Comparison of ENCODE assay signal across 11 cellular contexts in genomic region chrY:20576460-20576859, GRCh38. TPM values are rescaled to one million over a fixed set of nuclear protein-coding genes. Genes with fewer than 3 reads are reported as not detected.
DNase-seq lines count a peak whose midpoint lies in the region; ATAC-seq and TF ChIP-seq lines count a peak whose summit lies in the region.
"Had no signal": no experiment of that assay in that cellular context is flagged by ENCODE, and none has a peak within 500 bp of the region (broad histone marks: within the 10 kb centered on the region; RNA-seq: fewer than 3 reads in every experiment).

No MANE protein-coding gene starts in this region.

- peak overlapping the region; percentile 94 for H3K27ac ChIP-seq in GM23338 (ENCODE audit: low read depth)
- no peak overlapping the region for H3K27ac ChIP-seq in mesenchymal stem cell (ENCODE audit: low read length, poor library complexity, severe bottlenecking)
- no peak overlapping the region for H3K27ac ChIP-seq in brain microvascular endothelial cell
- H3K27ac ChIP-seq: colonic mucosa had no signal

- H3K4me1 Mint-ChIP-seq in GM23338 (peaks cover 3% of the 10 kb centered on the region; the same call in 1 of the 3 replicates), Caco-2 (ENCODE audit: low read depth, unreplicated experiment) (no peaks in the 10 kb centered on the region)
- peaks cover 15% of the 10 kb centered on the region for H3K4me1 Mint-ChIP-seq in activated naive CD8-positive, alpha-beta T cell treated with anti-CD3 and anti-CD28 coated beads for 36 hours

- H4K8ac ChIP-seq in mesenchymal stem cell (ENCODE audit: low read length): no peak overlapping the region

- no peak overlapping the region for H2BK15ac ChIP-seq in mesenchymal stem cell (ENCODE audit: low read depth, poor library complexity, severe bottlenecking)

- H3K79me2 ChIP-seq in GM23338 (replicated peaks; ENCODE audit: insufficient read depth): peaks cover 30% of the 10 kb centered on the region

- 0 out of 3 replicates have a peak, but pooled peaks cover 6% of the 10 kb centered on the region for H3K36me3 Mint-ChIP-seq in GM23338 (ENCODE audit: low read depth)
- H3K36me3 Mint-ChIP-seq in activated naive CD8-positive, alpha-beta T cell treated with anti-CD3 and anti-CD28 coated beads for 36 hours: peaks cover 6% of the 10 kb centered on the region
- H3K36me3 Mint-ChIP-seq in Caco-2 (ENCODE audit: insufficient read depth, unreplicated experiment): no peaks in the 10 kb centered on the region

- H2AK5ac ChIP-seq in mesenchymal stem cell (ENCODE audit: low read length, severe bottlenecking): no peak overlapping the region

- H3K79me1 ChIP-seq in mesenchymal stem cell (replicated peaks; ENCODE audit: low read length, poor library complexity, severe bottlenecking): peaks cover 5% of the 10 kb centered on the region

- H3K23ac ChIP-seq in mesenchymal stem cell (ENCODE audit: low read length in 2 of 2): no peak overlapping the region

- DNase-seq in CD1c-positive myeloid dendritic cell (ENCODE audit: extremely low spot score) (peak; percentile 13), GM23338 (ENCODE audit: low spot score) (no peak), mesenchymal stem cell (peak; percentile 43), brain microvascular endothelial cell (no peak), Caco-2 (no peak), NCI-H226 (no peak)
- no peak for DNase-seq in activated naive CD8-positive, alpha-beta T cell treated with anti-CD3 and anti-CD28 coated beads for 36 hours
- DNase-seq: colonic mucosa, mucosa of descending colon, NCI-H774 had no signal

- TF ChIP-seq CTCF in GM23338 (conservative IDR thresholded peaks at IDR 0.05; ENCODE audit: low read depth in 2 of 2) (no peak), brain microvascular endothelial cell (IDR thresholded peaks at IDR 0.05; ENCODE audit: low read depth, low read length, missing control alignments) (no peak), Caco-2 (IDR thresholded peaks at IDR 0.05; ENCODE audit: insufficient read depth in 1 of 2, low read depth in 1 of 2, low read length in 1 of 2, severe bottlenecking in 1 of 2, unreplicated experiment in 1 of 2) (no peak)

- peak overlapping the region; percentile 90 for H3K4me3 Mint-ChIP-seq in GM23338
- H3K4me3 Mint-ChIP-seq in activated naive CD8-positive, alpha-beta T cell treated with anti-CD3 and anti-CD28 coated beads for 36 hours: peak overlapping the region; percentile 91
- no peak overlapping the region for H3K4me3 Mint-ChIP-seq in Caco-2 (ENCODE audit: unreplicated experiment)

- H3K36me3 ChIP-seq in GM23338 (ENCODE audit: insufficient read depth): no peaks in the 10 kb centered on the region
- no peaks in the 10 kb centered on the region for H3K36me3 ChIP-seq in mesenchymal stem cell (ENCODE audit: control insufficient read depth in 1 of 2, insufficient read depth in 2 of 2, low read depth in 1 of 2, low read length in 2 of 2)
- no peaks in the 10 kb centered on the region for H3K36me3 ChIP-seq in brain microvascular endothelial cell (replicated peaks)
- no peaks in the 10 kb centered on the region for H3K36me3 ChIP-seq in Caco-2 (ENCODE audit: control insufficient read depth, insufficient read depth, low read length)
- H3K36me3 ChIP-seq: colonic mucosa had no signal

- H3K4me1 ChIP-seq in GM23338 (ENCODE audit: insufficient read depth): no peaks in the 10 kb centered on the region
- no peaks in the 10 kb centered on the region for H3K4me1 ChIP-seq in mesenchymal stem cell (ENCODE audit: control insufficient read depth, insufficient read depth, low read depth, low read length)
- no peaks in the 10 kb centered on the region for H3K4me1 ChIP-seq in Caco-2
- H3K4me1 ChIP-seq: colonic mucosa had no signal

- H3K27ac Mint-ChIP-seq in GM23338: peak overlapping the region; percentile 97; the same call in 1 of the 2 replicates
- H3K27ac Mint-ChIP-seq in activated naive CD8-positive, alpha-beta T cell treated with anti-CD3 and anti-CD28 coated beads for 36 hours: peak overlapping the region; percentile 94
- H3K27ac Mint-ChIP-seq in Caco-2 (ENCODE audit: unreplicated experiment): no peak overlapping the region

- H3K9me3 ChIP-seq in mesenchymal stem cell (ENCODE audit: control insufficient read depth, low read length) (no peaks in the 10 kb centered on the region), Caco-2 (no peaks in the 10 kb centered on the region)
- H3K9me3 ChIP-seq: colonic mucosa, mucosa of descending colon had no signal

- peaks cover 6% of the 10 kb centered on the region for H3K9me3 Mint-ChIP-seq in GM23338
- no peaks in the 10 kb centered on the region for H3K9me3 Mint-ChIP-seq in activated naive CD8-positive, alpha-beta T cell treated with anti-CD3 and anti-CD28 coated beads for 36 hours
- no peaks in the 10 kb centered on the region for H3K9me3 Mint-ChIP-seq in Caco-2 (ENCODE audit: unreplicated experiment)

- no peak for ATAC-seq in GM23338
- ATAC-seq in HG02610 (IDR thresholded peaks at IDR 0.05; ENCODE audit: unreplicated experiment): no peak
- ATAC-seq: mucosa of descending colon had no signal

- no peaks in the 10 kb centered on the region for H3K27me3 ChIP-seq in GM23338 (ENCODE audit: insufficient read depth)
- H3K27me3 ChIP-seq in mesenchymal stem cell (ENCODE audit: control insufficient read depth in 1 of 2, insufficient read depth in 1 of 2, low read length in 2 of 2): no peaks in the 10 kb centered on the region
- H3K27me3 ChIP-seq in brain microvascular endothelial cell (replicated peaks): no peaks in the 10 kb centered on the region
- H3K27me3 ChIP-seq in Caco-2 (replicated peaks; ENCODE audit: control insufficient read depth, insufficient read depth, low read length): no peaks in the 10 kb centered on the region
- H3K27me3 ChIP-seq: colonic mucosa had no signal

- in situ Hi-C loops in brain microvascular endothelial cell (cut with HindIII; ENCODE audit: low pct_ligation_motif_present, low sequenced_read_pairs): no loop called here

- intact Hi-C loops in Caco-2 (cut with micrococcal nuclease; ENCODE audit: unreplicated experiment): no loop called here

- H3K4me2 ChIP-seq in GM23338 (peak overlapping the region; percentile 81), mesenchymal stem cell (ENCODE audit: low read length, poor library complexity, severe bottlenecking) (peak overlapping the region; percentile 50)

- H3K9ac ChIP-seq in mesenchymal stem cell (ENCODE audit: low read length): no peak overlapping the region

- no peak overlapping the region for H2BK12ac ChIP-seq in mesenchymal stem cell (ENCODE audit: low read length in 2 of 2)

- H3F3A ChIP-seq in GM23338 (replicated peaks; ENCODE audit: low read depth): no peaks in the 10 kb centered on the region

- POLR2A ChIA-PET in Caco-2 (lab: Charles Lee): no interaction called here

- H4K20me1 ChIP-seq in GM23338 (replicated peaks; ENCODE audit: insufficient read depth): no peaks in the 10 kb centered on the region

- H2BK5ac ChIP-seq in mesenchymal stem cell (ENCODE audit: low read depth, low read length, poor library complexity, severe bottlenecking): no peak overlapping the region

- H3K14ac ChIP-seq in mesenchymal stem cell (ENCODE audit: low read length in 2 of 2): no peak overlapping the region

- 0% methylated on average over 1 of the region's 4 CpGs for WGBS in mesenchymal stem cell

- no peak overlapping the region for H2AFZ ChIP-seq in GM23338
- H2AFZ ChIP-seq in mesenchymal stem cell (ENCODE audit: low read depth, low read length): no peak overlapping the region

- H3K4ac ChIP-seq in mesenchymal stem cell (ENCODE audit: low read depth in 1 of 2, low read length in 2 of 2): no peak overlapping the region

- no TSS peak for BruUV-seq in Caco-2 (replicated peaks; lab: Mats Ljungman, UMichigan)

- H4K91ac ChIP-seq in mesenchymal stem cell (ENCODE audit: low read length): no peak overlapping the region

- no peak overlapping the region for H2BK120ac ChIP-seq in mesenchymal stem cell (ENCODE audit: low read depth, low read length)

- CTCF ChIA-PET in Caco-2 (lab: Charles Lee): no interaction called here

- no peaks in the 10 kb centered on the region for H3K27me3 Mint-ChIP-seq in GM23338 (ENCODE audit: insufficient read depth, low read depth, poor library complexity)
- H3K27me3 Mint-ChIP-seq in activated naive CD8-positive, alpha-beta T cell treated with anti-CD3 and anti-CD28 coated beads for 36 hours: no peaks in the 10 kb centered on the region
- no peaks in the 10 kb centered on the region for H3K27me3 Mint-ChIP-seq in Caco-2 (ENCODE audit: insufficient read depth, unreplicated experiment)

- H3K4me3 ChIP-seq in GM23338 (peak overlapping the region; percentile 81), mesenchymal stem cell (ENCODE audit: insufficient read depth in 1 of 2, low read depth in 1 of 2, low read length in 2 of 2) (no peak overlapping the region), brain microvascular endothelial cell (ENCODE audit: low read depth, low read length) (no peak overlapping the region), Caco-2 (ENCODE audit: low read depth, low read length) (no peak overlapping the region)
- H3K4me3 ChIP-seq: colonic mucosa had no signal

- H3K9me2 ChIP-seq in GM23338 (ENCODE audit: insufficient read depth): no peaks in the 10 kb centered on the region

- H3K18ac ChIP-seq in mesenchymal stem cell (ENCODE audit: low read depth in 1 of 2, low read length in 2 of 2): no peak overlapping the region

TF ChIP-seq in GM23338, 12 proteins besides CTCF, POLR2A, EP300 and RAD21:
- TF ChIP-seq CREB1 (CRISPR knock-in tag; IDR thresholded peaks at IDR 0.05; ENCODE audit: low read depth) (no peak), ZNF114 (CRISPR knock-in tag; IDR thresholded peaks at IDR 0.05) (no peak)
TF ChIP-seq in GM23338: peak in this region for 0.

RNA-seq across cellular contexts. Expression of gene EIF1AY, which starts 0.9 kb away (rescaled TPM):
- 31.3 and 33.0 TPM in 2 replicates for total RNA-seq in GM23338 (2014; rRNA removed; shearing (Covaris generic))
- 93.0 and 96.1 TPM in 2 replicates for polyA plus RNA-seq in GM23338 (2016; fragmentation: Nextera tagmentation; extraction: Ambion mirVana)
- total RNA-seq in activated naive CD8-positive, alpha-beta T cell treated with anti-CD3 and anti-CD28 coated beads for 36 hours: 100 to 1,000 TPM; 101 to 103 TPM
- 32.9 TPM for polyA plus RNA-seq in mesenchymal stem cell (2013, experiment 1 of 2)
- polyA plus RNA-seq in mesenchymal stem cell (2013, experiment 2 of 2): 35.8 TPM
- total RNA-seq in Caco-2 (2022): not detected in 2 replicates
- total RNA-seq: colonic mucosa had no signal

Comparison
In these comparisons a context has a peak if more than half of its experiments do, and no peak if none do; other contexts are left out.
1. DNase-seq: peak in CD1c-positive myeloid dendritic cell (single experiment) and mesenchymal stem cell (single experiment); none in GM23338 (single experiment), activated naive CD8-positive, alpha-beta T cell treated with anti-CD3 and anti-CD28 coated beads for 36 hours (single experiment), brain microvascular endothelial cell (single experiment), Caco-2 (0 of 2) and NCI-H226 (single experiment).